Comparison of ENCODE assay signal across 15 cellular contexts in genomic region chr2:176910828-176911227, GRCh38.
DNase-seq lines count a peak whose midpoint lies in the region; TF ChIP-seq lines count a peak whose summit lies in the region.
"Had no signal": no experiment of that assay in that cellular context is flagged by ENCODE, and none has a peak within 500 bp of the region (broad histone marks: within the 10 kb centered on the region; RNA-seq: fewer than 3 reads in every experiment).

No MANE protein-coding gene starts in this region.

- no peak overlapping the region for H2BK12ac ChIP-seq in trophoblast cell (ENCODE audit: low read length)

- 0 out of 2 replicates have a peak, but pooled peaks cover 4% of the 10 kb centered on the region for H3K27me3 ChIP-seq in OCI-LY3 (ENCODE audit: low read depth, low read length)
- no peaks in the 10 kb centered on the region for H3K27me3 ChIP-seq in trophoblast cell (ENCODE audit: insufficient read depth, low read length)
- H3K27me3 ChIP-seq: BLaER1 had no signal

- H3K4me3 ChIP-seq in OCI-LY3 (ENCODE audit: low read length) (no peak overlapping the region), trophoblast cell (ENCODE audit: low read depth, low read length) (no peak overlapping the region)
- H3K4me3 ChIP-seq: BLaER1, K562 had no signal

- no peak overlapping the region for H4K8ac ChIP-seq in trophoblast cell (ENCODE audit: low read depth, low read length)

- H3K18ac ChIP-seq in trophoblast cell (ENCODE audit: low read length) = no peak overlapping the region

- H3K9ac ChIP-seq in OCI-LY3 (ENCODE audit: low read length) (no peak overlapping the region), trophoblast cell (ENCODE audit: low read length) (peak overlapping the region; percentile 61)
- H3K9ac ChIP-seq: BLaER1 had no signal

- 0 out of 2 replicates have a peak overlapping the region, but pooled peaks have one; percentile 16 for H2AFZ ChIP-seq in OCI-LY3 (ENCODE audit: low read depth, low read length)
- no peak overlapping the region for H2AFZ ChIP-seq in trophoblast cell (ENCODE audit: insufficient read depth, low read length, poor library complexity)

- H3K4me2 ChIP-seq in OCI-LY3 (ENCODE audit: low read length) = no peak overlapping the region
- no peak overlapping the region for H3K4me2 ChIP-seq in trophoblast cell (ENCODE audit: low read length)
- H3K4me2 ChIP-seq: BLaER1 had no signal

- no peak overlapping the region for H3K14ac ChIP-seq in trophoblast cell (ENCODE audit: low read length)

- H4K91ac ChIP-seq in trophoblast cell (ENCODE audit: low read depth, low read length) = no peak overlapping the region

- TF ChIP-seq CTCF in GM10266 (IDR thresholded peaks at IDR 0.05; ENCODE audit: control insufficient read depth, insufficient read depth, low read depth, missing control alignments) = no peak
- no peak for TF ChIP-seq CTCF in GM20000 (IDR thresholded peaks at IDR 0.05; ENCODE audit: extremely low read depth, missing control alignments)
- no peak for TF ChIP-seq CTCF in OCI-LY3 (IDR thresholded peaks at IDR 0.05; ENCODE audit: low read depth, low read length)

- H3K4me1 ChIP-seq in OCI-LY3 (ENCODE audit: low read length) (no peaks in the 10 kb centered on the region), trophoblast cell (ENCODE audit: control insufficient read depth in 1 of 2, insufficient read depth in 2 of 2, low read length in 2 of 2) (no peaks in the 10 kb centered on the region)
- H3K4me1 ChIP-seq: BLaER1, Caco-2 had no signal

- H3K36me3 ChIP-seq in OCI-LY3 (replicated peaks; ENCODE audit: low read depth, low read length) (no peaks in the 10 kb centered on the region), trophoblast cell (ENCODE audit: control insufficient read depth in 1 of 2, insufficient read depth in 2 of 2, low read length in 2 of 2) (no peaks in the 10 kb centered on the region)
- H3K36me3 ChIP-seq: BLaER1 had no signal

- no CpG with 5 or more reads among the region's 3 CpGs for WGBS in trophoblast cell (ENCODE audit: extremely low coverage, insufficient coverage, insufficient read length)

- no peaks in the 10 kb centered on the region for H3K79me2 ChIP-seq in OCI-LY3 (ENCODE audit: low read length)
- H3K79me2 ChIP-seq in trophoblast cell (ENCODE audit: control insufficient read depth, insufficient read depth, low read length, poor library complexity) = no peaks in the 10 kb centered on the region

- H3K9me3 ChIP-seq in OCI-LY3 (ENCODE audit: insufficient read depth, low read length) (no peaks in the 10 kb centered on the region), trophoblast cell (ENCODE audit: insufficient read depth, low read depth, low read length) (no peaks in the 10 kb centered on the region)
- H3K9me3 ChIP-seq: BLaER1, Caco-2 had no signal

- no peak overlapping the region for H3K23ac ChIP-seq in trophoblast cell (ENCODE audit: low read length)

- H4K20me1 ChIP-seq in OCI-LY3 (ENCODE audit: insufficient read depth, low read length) = no peaks in the 10 kb centered on the region
- H4K20me1 ChIP-seq: BLaER1 had no signal

- no peak overlapping the region for H4K12ac ChIP-seq in trophoblast cell (ENCODE audit: low read depth, low read length)

- H2BK120ac ChIP-seq in trophoblast cell (ENCODE audit: insufficient read depth, low read length, poor library complexity) = no peak overlapping the region

- peak; percentile 11 for DNase-seq in GM10266 (ENCODE audit: extremely low spot score)
- DNase-seq in GM20000 (ENCODE audit: low spot score) = peak; percentile 16
- DNase-seq in trophoblast cell = no peak
- no peak for DNase-seq in AG20443 (ENCODE audit: low spot score)
- no peak for DNase-seq in NCI-H2227 treated with DMSO at 0.1 percent for 48 hours (lab: John Stamatoyannopoulos, UW)
- no peak for DNase-seq in AG08396 (ENCODE audit: low spot score)
- DNase-seq: Caco-2; CD8-positive, alpha-beta memory T cell; DND-41; GF-D8; HCEC 1CT; HFFc6 had no signal

- no peak overlapping the region for H2BK5ac ChIP-seq in trophoblast cell (ENCODE audit: low read depth, low read length, poor library complexity)

- H3K27ac ChIP-seq in OCI-LY3 (ENCODE audit: low read length) = no peak overlapping the region
- no peak overlapping the region for H3K27ac ChIP-seq in trophoblast cell (ENCODE audit: low read depth, low read length)
- H3K27ac ChIP-seq: BLaER1 had no signal

- H3K4ac ChIP-seq in trophoblast cell (ENCODE audit: low read depth, low read length) = no peak overlapping the region

- no peak overlapping the region for H2AK5ac ChIP-seq in trophoblast cell (ENCODE audit: low read length)

- no peaks in the 10 kb centered on the region for H3K79me1 ChIP-seq in trophoblast cell (ENCODE audit: low read length)

Comparison
In these comparisons a context has a peak if more than half of its experiments do, and no peak if none do; other contexts are left out.
1. DNase-seq: peak in GM10266 (single experiment) and GM20000 (single experiment); none in trophoblast cell (0 of 2), AG20443 (single experiment), NCI-H2227 treated with DMSO at 0.1 percent for 48 hours (single experiment) and AG08396 (single experiment).